Comparison of ENCODE assay signal across 1 cellular context in genomic region chr14:100661340-100661712, GRCh38.
TF ChIP-seq lines count a peak whose summit lies in the region.

No MANE protein-coding gene starts in this region.

TF ChIP-seq in K562, 482 proteins besides CTCF, POLR2A, EP300 and RAD21 (continued from another document):
- no peak for TF ChIP-seq HSF4 (CRISPR knock-in tag; IDR thresholded peaks at IDR 0.05; ENCODE audit: borderline replicate concordance)
- no peak for TF ChIP-seq HMBOX1 (IDR thresholded peaks at IDR 0.05)
TF ChIP-seq in K562: peak in this region for 0.
